2 cellular contexts compared by ENCODE assay signal in genomic region chr17:19036186-19036585, GRCh38. TPM values are rescaled to one million over a fixed set of nuclear protein-coding genes. Genes with fewer than 3 reads are reported as not detected.
"Had no signal": no experiment of that assay in that cellular context is flagged by ENCODE, and none has a peak within 500 bp of the region (broad histone marks: within the 10 kb centered on the region; RNA-seq: fewer than 3 reads in every experiment).

No MANE protein-coding gene starts in this region.

RNA-seq across cellular contexts. Expression of gene GRAP, which starts 10.6 kb away (rescaled TPM):
- total RNA-seq: mammary epithelial cell, osteocyte had no signal
- polyA plus RNA-seq: mammary epithelial cell had no signal
